Comparison of ENCODE assay signal across 8 cellular contexts in genomic region chr1:157969693-157970485, GRCh38. TPM values are rescaled to one million over a fixed set of nuclear protein-coding genes. Genes with fewer than 3 reads are reported as not detected.
DNase-seq lines count a peak whose midpoint lies in the region; ATAC-seq, FAIRE-seq and TF ChIP-seq lines count a peak whose summit lies in the region.

No MANE protein-coding gene starts in this region.

- in situ Hi-C loops in K562 (cut with MboI) = no loop called here

- DNase-seq in GM10248 (ENCODE audit: extremely low spot score) = peak; percentile 27
- DNase-seq in NAMALWA (ENCODE audit: low spot score) = peak; percentile 59
- peak; percentile 35 to 55 (median 44) for DNase-seq in K562 (ENCODE audit: extremely low read depth in 1 of 4, low spot score in 3 of 4)
- peak; percentile 90 for DNase-seq in kidney tubule cell (ENCODE audit: low spot score)
- DNase-seq in GM19238 (ENCODE audit: insufficient read length, low spot score) = no peak
- DNase-seq in activated CD8-positive, alpha-beta memory T cell treated with anti-CD3 and anti-CD28 coated beads, Interleukin-2, amount 50 U/mL, for 4 hours = no peak
- no peak for DNase-seq in cerebellum (ENCODE audit: low spot score)

- intact Hi-C loops in K562 (cut with micrococcal nuclease) = loop anchor here (10.0 kb wide), 1 partner anchor 1105 kb away; the partner anchor contains the start of gene AIM2

- POLR2A ChIA-PET in GM10248 (lab: Yijun Ruan, JAX) (no interaction called here), K562 (lab: Yijun Ruan, JAX) (interaction anchor here (0.7 to 1.0 kb wide), 2 partner anchors 8 to 78 kb away, joined by 3 to 4 read pairs; no protein-coding TSS in a partner anchor)

- peak; percentile 34 for TF ChIP-seq CTCF in GM10248 (IDR thresholded peaks at IDR 0.05; ENCODE audit: control extremely low read depth, extremely low read depth, low read depth, missing control alignments)
- TF ChIP-seq CTCF in K562 (IDR thresholded peaks at IDR 0.05 in 2 of 3, conservative IDR thresholded peaks at IDR 0.05 in 1 of 3; ENCODE audit: insufficient read depth in 2 of 3, low read depth in 1 of 3, low read length in 3 of 3) = peak; percentile 63 to 73 (median 66)

- no peak overlapping the region for H3K27ac ChIP-seq in K562 (ENCODE audit: extremely low read depth, low read depth, low read length)

- no peak overlapping the region for H3K4me2 ChIP-seq in K562 (ENCODE audit: insufficient read depth, low read length)

- peaks cover 0 to 13% of the 10 kb centered on the region in 2 experiments; a peak in 1 of 5 replicates for H3K27me3 ChIP-seq in K562 (ENCODE audit: control insufficient read depth in 2 of 2, insufficient read depth in 2 of 2, low read length in 2 of 2)

- no peaks in the 10 kb centered on the region for H3K36me3 ChIP-seq in K562 (ENCODE audit: control insufficient read depth, insufficient read depth, low read length)

- TF ChIP-seq RAD21 in K562 (CRISPR knock-in tag; conservative IDR thresholded peaks at IDR 0.05 in 1 of 2, IDR thresholded peaks at IDR 0.05 in 1 of 2) = peak; percentile 43 to 63

- TF ChIP-seq POLR2A in K562 (conservative IDR thresholded peaks at IDR 0.05) = no peak

- TF ChIP-seq EP300 in K562 (IDR thresholded peaks at IDR 0.05; ENCODE audit: low read length) = no peak

- CTCF ChIA-PET in GM10248 (lab: Yijun Ruan, JAX) (interaction anchor here (0.7 to 3.1 kb wide), 11 partner anchors 9 to 1228 kb away, joined by 3 to 23 read pairs (median 4); no protein-coding TSS in a partner anchor), K562 (lab: Yijun Ruan, JAX; ENCODE audit: low intra/inter-chr PET ratio) (interaction anchor here (0.8 to 1.3 kb wide), 3 partner anchors 117 to 155 kb away, joined by 3 to 6 read pairs (median 4); no protein-coding TSS in a partner anchor)

- no peaks in the 10 kb centered on the region for H3K9me1 ChIP-seq in K562 (ENCODE audit: control insufficient read depth, insufficient read depth, low read length)

- H3K4me3 ChIP-seq in K562 = no peak overlapping the region

- H2AFZ ChIP-seq in K562 (ENCODE audit: low read depth, low read length) = no peak overlapping the region

- no peaks in the 10 kb centered on the region for H3K4me1 ChIP-seq in K562 (replicated peaks in 1 of 2; ENCODE audit: control insufficient read depth in 2 of 2, insufficient read depth in 2 of 2, low read length in 2 of 2)

- no peaks in the 10 kb centered on the region for H4K20me1 ChIP-seq in K562 (replicated peaks; ENCODE audit: control insufficient read depth, insufficient read depth, low read length)

- H3K9me3 ChIP-seq in K562 (replicated peaks; ENCODE audit: control insufficient read depth, insufficient read depth, low read depth, low read length) = no peaks in the 10 kb centered on the region

- ATAC-seq in K562 = peak; percentile 59; the same call in 2 of the 3 replicates
- no peak for ATAC-seq in HG03565 (IDR thresholded peaks at IDR 0.05; ENCODE audit: unreplicated experiment)

- H3K9ac ChIP-seq in K562 (ENCODE audit: insufficient read depth in 1 of 2, low read depth in 2 of 2, low read length in 2 of 2) = no peak overlapping the region

- peak; percentile 81 for FAIRE-seq in K562 (lab: Jason Lieb, UNC)

- 2% methylated on average over 3 of the region's 3 CpGs for WGBS in K562 (ENCODE audit: insufficient coverage, low coverage, missing lambda C conversion rate)

- no peaks in the 10 kb centered on the region for H3K79me2 ChIP-seq in K562 (ENCODE audit: control insufficient read depth, insufficient read depth, low read length)

- no TSS peak for BruUV-seq in K562 (replicated peaks; lab: Mats Ljungman, UMichigan)

TF ChIP-seq in K562, 482 proteins besides CTCF, POLR2A, EP300 and RAD21:
- TF ChIP-seq STAG1 (CRISPR knock-in tag; IDR thresholded peaks at IDR 0.05; ENCODE audit: borderline replicate concordance) (no peak), TAF1 (IDR thresholded peaks at IDR 0.05; ENCODE audit: control insufficient read depth, extremely low read depth, insufficient read depth, low read length, severe bottlenecking) (no peak), HMG20B (CRISPR knock-in tag; IDR thresholded peaks at IDR 0.05) (no peak), SMC3 (conservative IDR thresholded peaks at IDR 0.05; ENCODE audit: insufficient read depth, low read depth, low read length) (peak; percentile 49; the same call in 1 of the 2 replicates), HDAC1 (IDR thresholded peaks at IDR 0.05) (no peak), CAMTA2 (CRISPR knock-in tag; conservative IDR thresholded peaks at IDR 0.05) (no peak)
- TF ChIP-seq, protein P1, sequence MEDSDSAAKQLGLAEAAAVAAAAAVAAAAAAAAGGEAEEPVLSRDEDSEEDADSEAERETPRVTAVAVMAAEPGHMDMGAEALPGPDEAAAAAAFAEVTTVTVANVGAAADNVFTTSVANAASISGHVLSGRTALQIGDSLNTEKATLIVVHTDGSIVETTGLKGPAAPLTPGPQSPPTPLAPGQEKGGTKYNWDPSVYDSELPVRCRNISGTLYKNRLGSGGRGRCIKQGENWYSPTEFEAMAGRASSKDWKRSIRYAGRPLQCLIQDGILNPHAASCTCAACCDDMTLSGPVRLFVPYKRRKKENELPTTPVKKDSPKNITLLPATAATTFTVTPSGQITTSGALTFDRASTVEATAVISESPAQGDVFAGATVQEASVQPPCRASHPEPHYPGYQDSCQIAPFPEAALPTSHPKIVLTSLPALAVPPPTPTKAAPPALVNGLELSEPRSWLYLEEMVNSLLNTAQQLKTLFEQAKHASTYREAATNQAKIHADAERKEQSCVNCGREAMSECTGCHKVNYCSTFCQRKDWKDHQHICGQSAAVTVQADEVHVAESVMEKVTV (CRISPR knock-in tag; IDR thresholded peaks at IDR 0.05) = peak; percentile 19; the same call in 1 of the 2 replicates

RNA-seq across cellular contexts. Expression of gene KIRREL1, which starts 23.6 kb away (rescaled TPM):
- 0.07 and 0.56 TPM in 2 replicates for total RNA-seq in K562 (2011; cell fraction: chromatin; rRNA removed; ENCODE audit: low replicate concordance)
- 0.13 and 0.17 TPM in 2 replicates for total RNA-seq in K562 (2011; cell fraction: nucleolus; rRNA removed)
- total RNA-seq in K562 (2011; cell fraction: nucleoplasm; rRNA removed) = 0.15 and 0.29 TPM in 2 replicates
- 0.05 TPM in 1 of 2 replicates, not detected in the other for total RNA-seq in K562 (2014; rRNA removed)
- total RNA-seq in K562 (2014; rRNA removed; fragmentation: Illumina TruSeq; extraction: Trizol) = under 0.01 TPM in 1 of 2 replicates, not detected in the other
- 0.07 TPM in 1 of 2 replicates, not detected in the other for total RNA-seq in K562 (2015; rRNA removed; fragmentation: Illumina TruSeq; extraction: Trizol)
- 0.18 and 0.22 TPM in 2 replicates for total RNA-seq in K562 (2021)
- 0.01 TPM in 1 of 2 replicates, not detected in the other for polyA plus RNA-seq in K562 (2011; rRNA removed)
- polyA plus RNA-seq in K562 (2011; cell fraction: cytosol; rRNA removed) = 0.06 TPM in 1 of 2 replicates, not detected in the other
- 0.20 TPM in 1 of 2 replicates, not detected in the other for polyA plus RNA-seq in K562 (2011; cell fraction: nucleus; rRNA removed)
- polyA plus RNA-seq in K562 (2012) = 0.04 and 0.09 TPM in 2 replicates
- polyA plus RNA-seq in K562 (2014; fragmentation: Illumina TruSeq; extraction: Trizol) = 0.01 TPM in 2 replicates
- not detected for polyA plus RNA-seq in K562 (2014; fragmentation: Nextera tagmentation; extraction: Ambion mirVana)
- not detected in 2 replicates for polyA plus RNA-seq in K562 (2014; rRNA removed)
- polyA minus RNA-seq in K562 (2011; rRNA and poly(A)+ RNA removed) = 0.07 TPM in 1 of 2 replicates, not detected in the other
- 0.48 and 0.82 TPM in 2 replicates for polyA minus RNA-seq in K562 (2011; cell fraction: cytosol; rRNA and poly(A)+ RNA removed)
- polyA minus RNA-seq in K562 (2011; cell fraction: nucleus; rRNA and poly(A)+ RNA removed) = 0.22 and 0.27 TPM in 2 replicates
- 21.5 TPM for total RNA-seq in cerebellum

Comparison
In these comparisons a context has a peak if more than half of its experiments do, and no peak if none do; other contexts are left out.
1. DNase-seq: peak in GM10248 (single experiment), NAMALWA (single experiment), K562 (4 of 4) and kidney tubule cell (single experiment); none in GM19238 (single experiment), activated CD8-positive, alpha-beta memory T cell treated with anti-CD3 and anti-CD28 coated beads, Interleukin-2, amount 50 U/mL, for 4 hours (single experiment) and cerebellum (single experiment).
2. RNA of gene KIRREL1, which starts 23.6 kb away (total RNA-seq): 21.5 TPM in cerebellum (single experiment); under 0.01 to 0.56 TPM in K562; every median in the first group is over 10 times any median in the second.